ENCODE assay signal across 13 cellular contexts in genomic region chr19:5823579-5824281, GRCh38. TPM values are rescaled to one million over a fixed set of nuclear protein-coding genes. Genes with fewer than 3 reads are reported as not detected.
A peak's percentile ranks its signal among the peaks of the same experiment; 100 is the strongest.
DNase-seq lines count a peak whose midpoint lies in the region; ATAC-seq, FAIRE-seq and TF ChIP-seq lines count a peak whose summit lies in the region.
"Had no signal": no experiment of that assay in that cellular context is flagged by ENCODE, and none has a peak within 500 bp of the region (broad histone marks: within the 10 kb centered on the region; RNA-seq: fewer than 3 reads in every experiment).

No MANE protein-coding gene starts in this region.

- no peak for TF ChIP-seq EP300 in Ishikawa (IDR thresholded peaks at IDR 0.05; ENCODE audit: borderline replicate concordance)

- TF ChIP-seq RAD21 in Ishikawa (IDR thresholded peaks at IDR 0.05; ENCODE audit: low read depth) = peak; percentile 25; the same call in 1 of the 2 replicates

- H3K27ac ChIP-seq in tibial artery = no peak overlapping the region
- H3K27ac ChIP-seq in kidney (ENCODE audit: low read depth in 2 of 2, low read length in 2 of 2) = no peak overlapping the region

- DNase-seq in Calu3 (peak; percentile 46), UCSD-AML1 (lab: John Stamatoyannopoulos, UW; ENCODE audit: unreplicated experiment) (peak; percentile 47), left lobe of liver (ENCODE audit: low spot score) (no peak), GDM1 (lab: John Stamatoyannopoulos, UW) (no peak), tibial artery (no peak), kidney (no peak), SIG-M5 treated with dmso at 0.1 percent for 504 hours (lab: John Stamatoyannopoulos, UW; ENCODE audit: unreplicated experiment) (no peak)
- DNase-seq: CD8-positive, alpha-beta memory T cell; NCI-H2081 had no signal

- TF ChIP-seq CTCF in Calu3 (IDR thresholded peaks at IDR 0.05; ENCODE audit: unreplicated experiment) (peak; percentile 17), tibial artery (IDR thresholded peaks at IDR 0.05) (no peak), kidney (IDR thresholded peaks at IDR 0.05; ENCODE audit: borderline replicate concordance, extremely low read depth, insufficient read depth) (no peak)

- intact Hi-C loops in Calu3 (cut with micrococcal nuclease; ENCODE audit: unreplicated experiment) (no loop called here), tibial artery (cut with DNase I; ENCODE audit: low total_unique reads) (no loop called here), kidney (cut with DNase I) (no loop called here)

- no peak overlapping the region for H3K4me3 Mint-ChIP-seq in Calu3 (ENCODE audit: low read depth, unreplicated experiment)
- H3K4me3 Mint-ChIP-seq: CD8-positive, alpha-beta memory T cell; central memory CD8-positive, alpha-beta T cell had no signal

- H3K27ac Mint-ChIP-seq in Calu3 (ENCODE audit: unreplicated experiment) = no peak overlapping the region
- H3K27ac Mint-ChIP-seq: CD8-positive, alpha-beta memory T cell had no signal

- H3K9me3 Mint-ChIP-seq in Calu3 (ENCODE audit: low read depth, unreplicated experiment) = no peaks in the 10 kb centered on the region

- no TSS peak for BruUV-seq in Calu3 (replicated peaks; lab: Mats Ljungman, UMichigan)

- no peak overlapping the region for H3K9ac ChIP-seq in kidney (ENCODE audit: low read length in 2 of 2)

- peak; percentile 37 for ATAC-seq in left lobe of liver

- H3K4me1 Mint-ChIP-seq in Calu3 (ENCODE audit: low read depth, unreplicated experiment) = peaks cover 9% of the 10 kb centered on the region

- peaks cover 17% of the 10 kb centered on the region for H3K36me3 Mint-ChIP-seq in Calu3 (ENCODE audit: insufficient read depth, unreplicated experiment)

- peaks cover 3 to 68% of the 10 kb centered on the region in 2 donors for H3K27me3 ChIP-seq in tibial artery

- H3K9me3 ChIP-seq in tibial artery (no peaks in the 10 kb centered on the region), kidney (ENCODE audit: control insufficient read depth in 1 of 2, low read length in 2 of 2) (no peaks in the 10 kb centered on the region)

- CTCF ChIA-PET in Calu3 (lab: Charles Lee) = no interaction called here

- no peak for FAIRE-seq in kidney (lab: Jason Lieb, UNC)

- H3K27me3 Mint-ChIP-seq in Calu3 (ENCODE audit: unreplicated experiment) = no peaks in the 10 kb centered on the region

- H3K4me3 ChIP-seq in tibial artery (no peak overlapping the region), kidney (ENCODE audit: low read length in 2 of 2) (no peak overlapping the region)
- H3K4me3 ChIP-seq: smooth muscle cell had no signal

- H3K4me1 ChIP-seq in tibial artery (peaks cover 0 to 21% (median 9%) of the 10 kb centered on the region in 4 donors), kidney (ENCODE audit: control insufficient read depth in 1 of 2, insufficient read depth in 1 of 2, low read depth in 1 of 2, low read length in 2 of 2) (peaks cover 0 to 12% of the 10 kb centered on the region in 2 donors)

- H3K36me3 ChIP-seq in tibial artery (no peaks in the 10 kb centered on the region), kidney (ENCODE audit: control insufficient read depth in 1 of 2, insufficient read depth in 2 of 2, low read length in 2 of 2) (no peaks in the 10 kb centered on the region)

TF ChIP-seq in Ishikawa, 13 proteins besides CTCF, POLR2A, EP300 and RAD21:
- TF ChIP-seq TAF1 (IDR thresholded peaks at IDR 0.05; ENCODE audit: low read depth) (no peak), TEAD4 (IDR thresholded peaks at IDR 0.05) (no peak), FOXM1 (IDR thresholded peaks at IDR 0.05; ENCODE audit: borderline replicate concordance, low read depth) (no peak), CEBPB (IDR thresholded peaks at IDR 0.05) (no peak), REST (IDR thresholded peaks at IDR 0.05; ENCODE audit: low read depth) (no peak), CREB1 (IDR thresholded peaks at IDR 0.05; ENCODE audit: low read depth) (no peak), YY1 (IDR thresholded peaks at IDR 0.05; ENCODE audit: low read depth) (no peak), NFIC (IDR thresholded peaks at IDR 0.05) (no peak), TCF12 (IDR thresholded peaks at IDR 0.05; ENCODE audit: low read depth) (no peak), EGR1 (IDR thresholded peaks at IDR 0.05) (no peak), ZBTB7A (IDR thresholded peaks at IDR 0.05; ENCODE audit: low read depth) (no peak), MAX (IDR thresholded peaks at IDR 0.05) (no peak)
- TF ChIP-seq, protein P1, sequence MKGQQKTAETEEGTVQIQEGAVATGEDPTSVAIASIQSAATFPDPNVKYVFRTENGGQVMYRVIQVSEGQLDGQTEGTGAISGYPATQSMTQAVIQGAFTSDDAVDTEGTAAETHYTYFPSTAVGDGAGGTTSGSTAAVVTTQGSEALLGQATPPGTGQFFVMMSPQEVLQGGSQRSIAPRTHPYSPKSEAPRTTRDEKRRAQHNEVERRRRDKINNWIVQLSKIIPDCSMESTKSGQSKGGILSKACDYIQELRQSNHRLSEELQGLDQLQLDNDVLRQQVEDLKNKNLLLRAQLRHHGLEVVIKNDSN (IDR thresholded peaks at IDR 0.05) = no peak

RNA-seq across cellular contexts. Expression of gene FUT6, which starts 15.8 kb away (rescaled TPM):
- total RNA-seq in Calu3 (2022) (1.8 and 2.8 TPM in 2 replicates), left lobe of liver (3.0 TPM), kidney (13.0 TPM)
- 58.4 TPM for polyA plus RNA-seq in kidney (ENCODE audit: insufficient read depth, low read depth, low replicate concordance)
- total RNA-seq: CD8-positive, alpha-beta memory T cell; glomerular endothelial cell; smooth muscle cell had no signal
- polyA plus RNA-seq: CD8-positive, alpha-beta memory T cell; smooth muscle cell had no signal

RNA-seq across cellular contexts. Expression of gene NRTN, which starts 18.9 kb away (rescaled TPM):
- 3.9 and 5.4 TPM in 2 replicates for total RNA-seq in Calu3 (2022)
- 16.7 TPM for total RNA-seq in left lobe of liver
- 3.5 TPM for total RNA-seq in kidney
- polyA plus RNA-seq in kidney (ENCODE audit: insufficient read depth, low read depth, low replicate concordance) = 5.8 TPM
- total RNA-seq: glomerular endothelial cell had no signal

RNA-seq across cellular contexts. Expression of gene FUT3, which starts 27.5 kb away (rescaled TPM):
- total RNA-seq in Calu3 (2022) (15.6 and 18.6 TPM in 2 replicates), left lobe of liver (0.93 TPM), kidney (3.0 TPM)
- polyA plus RNA-seq in kidney (ENCODE audit: insufficient read depth, low read depth, low replicate concordance) = 6.5 TPM
- total RNA-seq: CD8-positive, alpha-beta memory T cell; glomerular endothelial cell had no signal
- polyA plus RNA-seq: CD8-positive, alpha-beta memory T cell had no signal

RNA-seq across cellular contexts. Expression of gene DUS3L, which starts 32.8 kb away (rescaled TPM):
- 33.2 and 35.5 TPM in 2 replicates for total RNA-seq in Calu3 (2022)
- 18.8 TPM for total RNA-seq in left lobe of liver
- 37.6 TPM for total RNA-seq in kidney
- 18.1 TPM for polyA plus RNA-seq in kidney (ENCODE audit: insufficient read depth, low read depth, low replicate concordance)

RNA-seq across cellular contexts. Expression of gene PRR22, which starts 39.2 kb away (rescaled TPM):
- 6.3 TPM in 2 replicates for total RNA-seq in Calu3 (2022)
- 3.0 TPM for total RNA-seq in left lobe of liver
- total RNA-seq in kidney = 4.2 TPM
- polyA plus RNA-seq in kidney (ENCODE audit: insufficient read depth, low read depth, low replicate concordance) = 4.1 TPM

Comparison
In these comparisons a context has a peak if more than half of its experiments do, and no peak if none do; other contexts are left out.
1. DNase-seq: peak in Calu3 (single experiment) and UCSD-AML1 (single experiment); none in left lobe of liver (single experiment), GDM1 (single experiment), tibial artery (0 of 2), kidney (single experiment) and SIG-M5 treated with dmso at 0.1 percent for 504 hours (single experiment).